In genomic region chr19:49652723-49653465, GRCh38 we compare ENCODE assay signal across 2 cellular contexts.
TF ChIP-seq lines count a peak whose summit lies in the region.

No MANE protein-coding gene starts in this region.

TF ChIP-seq in HCT116, 20 proteins besides CTCF, POLR2A, EP300 and RAD21:
- TF ChIP-seq REST (IDR thresholded peaks at IDR 0.05; ENCODE audit: low read depth): no peak
- TF ChIP-seq EZH2phosphoT487 (IDR thresholded peaks at IDR 0.05; ENCODE audit: borderline replicate concordance): no peak
- TF ChIP-seq EZH2 (IDR thresholded peaks at IDR 0.05): no peak

TF ChIP-seq in GM12878, 131 proteins besides CTCF, POLR2A, EP300 and RAD21:
- TF ChIP-seq SREBF2 (IDR thresholded peaks at IDR 0.05; ENCODE audit: low read length) (no peak), MEF2A (IDR thresholded peaks at IDR 0.05; ENCODE audit: insufficient read depth, low read depth, low read length) (no peak), ZNF687 (IDR thresholded peaks at IDR 0.05) (no peak), WRNIP1 (IDR thresholded peaks at IDR 0.05; ENCODE audit: borderline replicate concordance, low read depth, low read length) (no peak), POLR2AphosphoS2 (IDR thresholded peaks at IDR 0.05; ENCODE audit: low read depth, low read length) (0 out of 2 replicates have a peak, but pooled peaks have one; percentile 16), POU2F2 (IDR thresholded peaks at IDR 0.05; ENCODE audit: borderline replicate concordance, low read depth, low read length) (no peak), TARDBP (IDR thresholded peaks at IDR 0.05; ENCODE audit: borderline replicate concordance) (no peak), ZSCAN29 (IDR thresholded peaks at IDR 0.05) (no peak)
TF ChIP-seq in GM12878: peak in this region for 1.
